1 cellular context compared by ENCODE assay signal in the genomic region with DNA sequence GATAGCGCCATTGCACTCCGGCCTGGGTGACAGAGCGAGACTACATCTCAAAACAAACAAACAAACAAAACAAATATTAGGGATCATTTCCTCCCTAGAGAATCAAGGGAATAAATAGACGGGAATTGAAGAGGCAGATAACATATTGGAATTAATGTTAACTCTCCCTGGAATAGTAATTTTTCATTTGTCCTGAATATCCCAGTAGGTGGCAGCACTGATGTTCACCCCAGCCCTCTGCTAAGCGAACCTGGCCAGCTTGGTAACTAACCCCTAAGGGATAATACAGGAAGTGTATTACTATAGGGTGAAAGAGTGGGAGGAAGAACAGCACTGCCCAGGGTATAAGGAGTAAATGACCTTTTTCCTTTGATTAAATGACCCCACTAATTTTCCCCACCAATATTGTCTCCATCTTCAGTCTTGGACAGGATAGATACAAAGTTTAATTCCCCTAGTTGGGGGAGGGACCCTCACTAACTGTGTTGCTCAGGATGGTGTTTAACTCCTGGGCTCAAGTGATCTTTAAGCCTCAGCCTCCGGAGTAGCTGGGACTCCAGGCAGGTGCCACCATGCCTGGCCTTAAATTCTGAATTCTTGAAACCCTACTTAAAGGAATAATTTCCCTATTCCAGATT.
TF ChIP-seq lines count a peak whose summit lies in the region.

No MANE protein-coding gene starts in this region.

TF ChIP-seq in HEK293, 187 proteins besides CTCF, POLR2A, EP300 and RAD21 (continued from another document):
- TF ChIP-seq, protein P1, sequence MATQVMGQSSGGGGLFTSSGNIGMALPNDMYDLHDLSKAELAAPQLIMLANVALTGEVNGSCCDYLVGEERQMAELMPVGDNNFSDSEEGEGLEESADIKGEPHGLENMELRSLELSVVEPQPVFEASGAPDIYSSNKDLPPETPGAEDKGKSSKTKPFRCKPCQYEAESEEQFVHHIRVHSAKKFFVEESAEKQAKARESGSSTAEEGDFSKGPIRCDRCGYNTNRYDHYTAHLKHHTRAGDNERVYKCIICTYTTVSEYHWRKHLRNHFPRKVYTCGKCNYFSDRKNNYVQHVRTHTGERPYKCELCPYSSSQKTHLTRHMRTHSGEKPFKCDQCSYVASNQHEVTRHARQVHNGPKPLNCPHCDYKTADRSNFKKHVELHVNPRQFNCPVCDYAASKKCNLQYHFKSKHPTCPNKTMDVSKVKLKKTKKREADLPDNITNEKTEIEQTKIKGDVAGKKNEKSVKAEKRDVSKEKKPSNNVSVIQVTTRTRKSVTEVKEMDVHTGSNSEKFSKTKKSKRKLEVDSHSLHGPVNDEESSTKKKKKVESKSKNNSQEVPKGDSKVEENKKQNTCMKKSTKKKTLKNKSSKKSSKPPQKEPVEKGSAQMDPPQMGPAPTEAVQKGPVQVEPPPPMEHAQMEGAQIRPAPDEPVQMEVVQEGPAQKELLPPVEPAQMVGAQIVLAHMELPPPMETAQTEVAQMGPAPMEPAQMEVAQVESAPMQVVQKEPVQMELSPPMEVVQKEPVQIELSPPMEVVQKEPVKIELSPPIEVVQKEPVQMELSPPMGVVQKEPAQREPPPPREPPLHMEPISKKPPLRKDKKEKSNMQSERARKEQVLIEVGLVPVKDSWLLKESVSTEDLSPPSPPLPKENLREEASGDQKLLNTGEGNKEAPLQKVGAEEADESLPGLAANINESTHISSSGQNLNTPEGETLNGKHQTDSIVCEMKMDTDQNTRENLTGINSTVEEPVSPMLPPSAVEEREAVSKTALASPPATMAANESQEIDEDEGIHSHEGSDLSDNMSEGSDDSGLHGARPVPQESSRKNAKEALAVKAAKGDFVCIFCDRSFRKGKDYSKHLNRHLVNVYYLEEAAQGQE (tag by site-specific recombination; IDR thresholded peaks at IDR 0.05) = no peak
- TF ChIP-seq ZNF548 (tag by site-specific recombination; IDR thresholded peaks at IDR 0.05) (no peak), ZNF404 (tag by site-specific recombination; IDR thresholded peaks at IDR 0.05) (no peak), ZNF558 (tag by site-specific recombination; IDR thresholded peaks at IDR 0.05) (no peak), ZNF747 (tag by site-specific recombination; IDR thresholded peaks at IDR 0.05) (no peak), ZNF549 (tag by site-specific recombination; IDR thresholded peaks at IDR 0.05) (no peak), ZNF677 (tag by site-specific recombination; IDR thresholded peaks at IDR 0.05) (no peak), ZNF621 (tag by site-specific recombination; IDR thresholded peaks at IDR 0.05) (no peak), ZBTB7A (tag by site-specific recombination; IDR thresholded peaks at IDR 0.05; ENCODE audit: low read depth) (no peak), ZNF2 (tag by site-specific recombination; IDR thresholded peaks at IDR 0.05) (no peak), ZNF266 (tag by site-specific recombination; IDR thresholded peaks at IDR 0.05; ENCODE audit: low read depth) (no peak), ZNF37A (tag by site-specific recombination; IDR thresholded peaks at IDR 0.05) (no peak), EGR2 (tag by site-specific recombination; IDR thresholded peaks at IDR 0.05; ENCODE audit: low read depth) (no peak), ZNF138 (tag by site-specific recombination; IDR thresholded peaks at IDR 0.05; ENCODE audit: borderline replicate concordance) (no peak), ZNF707 (tag by site-specific recombination; IDR thresholded peaks at IDR 0.05) (no peak), ZNF133 (tag by site-specific recombination; IDR thresholded peaks at IDR 0.05) (no peak), ZBTB8A (tag by site-specific recombination; IDR thresholded peaks at IDR 0.05) (no peak), ZNF391 (tag by site-specific recombination; IDR thresholded peaks at IDR 0.05; ENCODE audit: borderline replicate concordance, low read depth) (no peak)
- TF ChIP-seq, protein P2, sequence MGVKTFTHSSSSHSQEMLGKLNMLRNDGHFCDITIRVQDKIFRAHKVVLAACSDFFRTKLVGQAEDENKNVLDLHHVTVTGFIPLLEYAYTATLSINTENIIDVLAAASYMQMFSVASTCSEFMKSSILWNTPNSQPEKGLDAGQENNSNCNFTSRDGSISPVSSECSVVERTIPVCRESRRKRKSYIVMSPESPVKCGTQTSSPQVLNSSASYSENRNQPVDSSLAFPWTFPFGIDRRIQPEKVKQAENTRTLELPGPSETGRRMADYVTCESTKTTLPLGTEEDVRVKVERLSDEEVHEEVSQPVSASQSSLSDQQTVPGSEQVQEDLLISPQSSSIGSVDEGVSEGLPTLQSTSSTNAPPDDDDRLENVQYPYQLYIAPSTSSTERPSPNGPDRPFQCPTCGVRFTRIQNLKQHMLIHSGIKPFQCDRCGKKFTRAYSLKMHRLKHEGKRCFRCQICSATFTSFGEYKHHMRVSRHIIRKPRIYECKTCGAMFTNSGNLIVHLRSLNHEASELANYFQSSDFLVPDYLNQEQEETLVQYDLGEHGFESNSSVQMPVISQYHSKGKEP (tag by site-specific recombination; IDR thresholded peaks at IDR 0.05) = no peak
- TF ChIP-seq, protein P3, sequence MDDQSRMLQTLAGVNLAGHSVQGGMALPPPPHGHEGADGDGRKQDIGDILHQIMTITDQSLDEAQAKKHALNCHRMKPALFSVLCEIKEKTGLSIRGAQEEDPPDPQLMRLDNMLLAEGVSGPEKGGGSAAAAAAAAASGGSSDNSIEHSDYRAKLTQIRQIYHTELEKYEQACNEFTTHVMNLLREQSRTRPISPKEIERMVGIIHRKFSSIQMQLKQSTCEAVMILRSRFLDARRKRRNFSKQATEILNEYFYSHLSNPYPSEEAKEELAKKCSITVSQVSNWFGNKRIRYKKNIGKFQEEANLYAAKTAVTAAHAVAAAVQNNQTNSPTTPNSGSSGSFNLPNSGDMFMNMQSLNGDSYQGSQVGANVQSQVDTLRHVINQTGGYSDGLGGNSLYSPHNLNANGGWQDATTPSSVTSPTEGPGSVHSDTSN (CRISPR knock-in tag; IDR thresholded peaks at IDR 0.05) = no peak
- TF ChIP-seq, protein P4, sequence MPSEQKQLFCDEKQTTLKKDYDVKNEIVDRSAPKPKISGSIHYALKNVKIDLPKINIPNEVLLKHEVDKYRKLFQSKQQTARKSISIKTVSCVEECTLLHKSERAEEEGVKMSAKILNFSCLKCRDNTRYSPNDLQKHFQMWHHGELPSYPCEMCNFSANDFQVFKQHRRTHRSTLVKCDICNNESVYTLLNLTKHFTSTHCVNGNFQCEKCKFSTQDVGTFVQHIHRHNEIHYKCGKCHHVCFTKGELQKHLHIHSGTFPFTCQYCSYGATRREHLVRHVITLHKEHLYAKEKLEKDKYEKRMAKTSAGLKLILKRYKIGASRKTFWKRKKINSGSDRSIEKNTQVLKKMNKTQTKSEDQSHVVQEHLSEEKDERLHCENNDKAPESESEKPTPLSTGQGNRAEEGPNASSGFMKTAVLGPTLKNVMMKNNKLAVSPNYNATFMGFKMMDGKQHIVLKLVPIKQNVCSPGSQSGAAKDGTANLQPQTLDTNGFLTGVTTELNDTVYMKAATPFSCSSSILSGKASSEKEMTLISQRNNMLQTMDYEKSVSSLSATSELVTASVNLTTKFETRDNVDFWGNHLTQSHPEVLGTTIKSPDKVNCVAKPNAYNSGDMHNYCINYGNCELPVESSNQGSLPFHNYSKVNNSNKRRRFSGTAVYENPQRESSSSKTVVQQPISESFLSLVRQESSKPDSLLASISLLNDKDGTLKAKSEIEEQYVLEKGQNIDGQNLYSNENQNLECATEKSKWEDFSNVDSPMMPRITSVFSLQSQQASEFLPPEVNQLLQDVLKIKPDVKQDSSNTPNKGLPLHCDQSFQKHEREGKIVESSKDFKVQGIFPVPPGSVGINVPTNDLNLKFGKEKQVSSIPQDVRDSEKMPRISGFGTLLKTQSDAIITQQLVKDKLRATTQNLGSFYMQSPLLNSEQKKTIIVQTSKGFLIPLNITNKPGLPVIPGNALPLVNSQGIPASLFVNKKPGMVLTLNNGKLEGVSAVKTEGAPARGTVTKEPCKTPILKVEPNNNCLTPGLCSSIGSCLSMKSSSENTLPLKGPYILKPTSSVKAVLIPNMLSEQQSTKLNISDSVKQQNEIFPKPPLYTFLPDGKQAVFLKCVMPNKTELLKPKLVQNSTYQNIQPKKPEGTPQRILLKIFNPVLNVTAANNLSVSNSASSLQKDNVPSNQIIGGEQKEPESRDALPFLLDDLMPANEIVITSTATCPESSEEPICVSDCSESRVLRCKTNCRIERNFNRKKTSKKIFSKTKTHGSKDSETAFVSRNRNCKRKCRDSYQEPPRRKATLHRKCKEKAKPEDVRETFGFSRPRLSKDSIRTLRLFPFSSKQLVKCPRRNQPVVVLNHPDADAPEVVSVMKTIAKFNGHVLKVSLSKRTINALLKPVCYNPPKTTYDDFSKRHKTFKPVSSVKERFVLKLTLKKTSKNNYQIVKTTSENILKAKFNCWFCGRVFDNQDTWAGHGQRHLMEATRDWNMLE (tag by site-specific recombination; conservative IDR thresholded peaks at IDR 0.05; ENCODE audit: low read depth) = peak; percentile 29; the same call in 1 of the 2 replicates
- TF ChIP-seq, protein P5, sequence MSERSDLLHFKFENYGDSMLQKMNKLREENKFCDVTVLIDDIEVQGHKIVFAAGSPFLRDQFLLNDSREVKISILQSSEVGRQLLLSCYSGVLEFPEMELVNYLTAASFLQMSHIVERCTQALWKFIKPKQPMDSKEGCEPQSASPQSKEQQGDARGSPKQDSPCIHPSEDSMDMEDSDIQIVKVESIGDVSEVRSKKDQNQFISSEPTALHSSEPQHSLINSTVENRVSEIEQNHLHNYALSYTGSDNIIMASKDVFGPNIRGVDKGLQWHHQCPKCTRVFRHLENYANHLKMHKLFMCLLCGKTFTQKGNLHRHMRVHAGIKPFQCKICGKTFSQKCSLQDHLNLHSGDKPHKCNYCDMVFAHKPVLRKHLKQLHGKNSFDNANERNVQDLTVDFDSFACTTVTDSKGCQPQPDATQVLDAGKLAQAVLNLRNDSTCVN (tag by site-specific recombination; optimal IDR thresholded peaks at IDR 0.05) = no peak
